In the genomic region with DNA sequence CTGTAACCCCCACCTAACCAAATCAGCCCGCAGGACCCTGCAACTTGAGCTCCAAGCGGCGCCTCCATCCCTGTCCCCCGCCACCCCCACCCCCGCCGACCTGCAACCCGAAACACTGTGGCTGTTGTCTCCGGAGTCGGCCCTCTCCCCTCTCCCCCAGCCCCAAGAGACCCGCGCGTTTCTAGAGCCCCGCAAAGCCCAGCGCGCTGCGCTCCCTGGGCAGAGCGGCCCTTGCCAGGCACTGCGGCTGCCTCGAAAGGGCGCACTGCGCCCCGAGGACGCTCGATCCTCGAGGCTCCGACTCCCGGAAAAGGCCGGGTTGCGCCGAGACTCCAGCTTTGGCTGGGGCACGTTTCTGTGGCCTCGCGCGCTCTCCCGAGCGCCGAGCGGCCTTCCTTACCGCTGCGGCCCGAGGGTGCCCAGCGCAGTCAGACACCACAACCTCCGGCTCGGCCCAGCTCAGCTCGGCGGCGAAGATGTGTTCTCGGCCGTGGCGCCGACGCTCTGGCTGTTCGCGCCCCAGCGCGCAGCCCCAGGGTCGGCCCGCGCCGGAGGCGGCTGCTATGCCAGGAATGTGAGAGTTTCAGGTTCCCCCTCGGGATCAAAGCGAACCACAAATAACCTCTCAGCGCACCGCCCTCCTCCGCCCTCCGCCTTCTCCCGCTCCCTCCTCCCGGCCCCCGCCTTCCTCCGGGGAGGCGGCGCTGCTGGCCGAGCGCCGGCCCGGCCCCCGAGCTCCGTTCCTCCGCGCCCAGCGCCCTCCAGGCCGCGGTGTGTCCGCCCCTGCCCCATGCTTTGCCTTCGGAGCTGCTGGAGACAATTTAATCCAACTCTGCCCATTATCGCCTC, we compare ENCODE assay signal across 8 cellular contexts. TPM values are rescaled to one million over a fixed set of nuclear protein-coding genes. Genes with fewer than 3 reads are reported as not detected.
DNase-seq lines count a peak whose midpoint lies in the region; ATAC-seq and TF ChIP-seq lines count a peak whose summit lies in the region.

A gene (minus strand): TSS at position 506 of the 849 bp plus-strand sequence. CDS start 3,014 bp downstream, outside the sequence.

- H3K18ac ChIP-seq in mesenchymal stem cell (ENCODE audit: low read depth in 1 of 2, low read length in 2 of 2), result peak within 1 kb of the TSS; percentile 94 to 99

- peak within 1 kb of the TSS; percentile 85 to 98 for H2BK12ac ChIP-seq in mesenchymal stem cell (ENCODE audit: low read length in 2 of 2)

- H3K79me1 ChIP-seq in mesenchymal stem cell (replicated peaks; ENCODE audit: low read length, poor library complexity, severe bottlenecking), result peaks cover 5% of the 10 kb centered on the region

- WGBS in mesenchymal stem cell, result 0% methylated on average over 67 of the region's 87 CpGs
- WGBS in suprapubic skin, result under 1% methylated on average over 37 of the region's 87 CpGs

- peak within 1 kb of the TSS; percentile 98 for H3K4me3 ChIP-seq in AG04450 (ENCODE audit: low read depth, low read length)
- peak within 1 kb of the TSS; percentile 13 for H3K4me3 ChIP-seq in GM12864 (ENCODE audit: low read depth, low read length)
- no peak within 1 kb of the TSS for H3K4me3 ChIP-seq in NB4 (ENCODE audit: low read depth, low read length)
- H3K4me3 ChIP-seq in WI38 (ENCODE audit: low read depth, low read length), result peak within 1 kb of the TSS; percentile 99
- H3K4me3 ChIP-seq in epithelial cell of proximal tubule (ENCODE audit: low read depth, low read length), result peak within 1 kb of the TSS; percentile 65
- H3K4me3 ChIP-seq in mesenchymal stem cell (ENCODE audit: insufficient read depth in 1 of 2, low read depth in 1 of 2, low read length in 2 of 2), result peak within 1 kb of the TSS; percentile 83 to 84
- peak within 1 kb of the TSS; percentile 69 for H3K4me3 ChIP-seq in suprapubic skin

- H3K14ac ChIP-seq in mesenchymal stem cell (ENCODE audit: low read length in 2 of 2), result peak within 1 kb of the TSS in 1 of 2 experiments; percentile 82

- TF ChIP-seq POLR2A in NB4 (IDR thresholded peaks at IDR 0.05; ENCODE audit: extremely low read depth, insufficient read length) (no peak), suprapubic skin (IDR thresholded peaks at IDR 0.05) (peak in 1 of 2 donors; percentile 88)

- peak within 1 kb of the TSS; percentile 53 to 91 for H3K23ac ChIP-seq in mesenchymal stem cell (ENCODE audit: low read length in 2 of 2)

- H3K27ac ChIP-seq in AG04450 (ENCODE audit: low read depth, low read length) (peak within 1 kb of the TSS; percentile 100), mesenchymal stem cell (ENCODE audit: low read length, poor library complexity, severe bottlenecking) (peak within 1 kb of the TSS; percentile 98), suprapubic skin (peak within 1 kb of the TSS; percentile 98)

- H3K27me3 ChIP-seq in AG04450 (ENCODE audit: control insufficient read depth, insufficient read depth, low read length) (no peaks in the 10 kb centered on the region), mesenchymal stem cell (ENCODE audit: control insufficient read depth in 1 of 2, insufficient read depth in 1 of 2, low read length in 2 of 2) (peaks cover 0 to 11% of the 10 kb centered on the region in 2 experiments), suprapubic skin (no peaks in the 10 kb centered on the region)

- peaks cover 8% of the 10 kb centered on the region; the same call in 1 of the 2 replicates for H3K9me3 ChIP-seq in AG04450 (ENCODE audit: control insufficient read depth, insufficient read depth, low read length)
- no peaks in the 10 kb centered on the region for H3K9me3 ChIP-seq in mesenchymal stem cell (ENCODE audit: control insufficient read depth, low read length)
- no peaks in the 10 kb centered on the region for H3K9me3 ChIP-seq in suprapubic skin

- POLR2A ChIA-PET in AG04450 (lab: Yijun Ruan, JAX), result interaction anchor here (0.5 to 7.0 kb wide), 30 partner anchors 10 to 530 kb away, joined by 3 to 72 read pairs (median 7); a partner anchor contains a TSS

- H4K8ac ChIP-seq in mesenchymal stem cell (ENCODE audit: low read length), result peak within 1 kb of the TSS; percentile 95

- peak within 1 kb of the TSS; percentile 99 for H3K9ac ChIP-seq in mesenchymal stem cell (ENCODE audit: low read length)

- H2BK120ac ChIP-seq in mesenchymal stem cell (ENCODE audit: low read depth, low read length), result peak within 1 kb of the TSS; percentile 80

- H3K36me3 ChIP-seq in mesenchymal stem cell (ENCODE audit: control insufficient read depth in 1 of 2, insufficient read depth in 2 of 2, low read depth in 1 of 2, low read length in 2 of 2), result peaks cover 18 to 28% of the 10 kb centered on the region in 2 experiments
- peaks cover 22% of the 10 kb centered on the region for H3K36me3 ChIP-seq in suprapubic skin

- H3K4me2 ChIP-seq in mesenchymal stem cell (ENCODE audit: low read length, poor library complexity, severe bottlenecking), result peak within 1 kb of the TSS; percentile 88

- peak within 1 kb of the TSS; percentile 99 for H2BK5ac ChIP-seq in mesenchymal stem cell (ENCODE audit: low read depth, low read length, poor library complexity, severe bottlenecking)

- TF ChIP-seq EP300 in suprapubic skin (IDR thresholded peaks at IDR 0.05), result no peak

- peak within 1 kb of the TSS; percentile 92 for H2AFZ ChIP-seq in mesenchymal stem cell (ENCODE audit: low read depth, low read length)

- DNase-seq in AG04450 (ENCODE audit: low read depth, low spot score) (peak; percentile 95), GM12864 (ENCODE audit: low read depth) (no peak), NB4 (ENCODE audit: low read depth) (peak; percentile 74), epithelial cell of proximal tubule (ENCODE audit: low read depth) (peak; percentile 60), mesenchymal stem cell (peak; percentile 93), suprapubic skin (ENCODE audit: low spot score in 2 of 2) (peak; percentile 90 to 92)

- peak within 1 kb of the TSS; percentile 93 for H2BK15ac ChIP-seq in mesenchymal stem cell (ENCODE audit: low read depth, poor library complexity, severe bottlenecking)

- H3K4me1 ChIP-seq in mesenchymal stem cell (ENCODE audit: control insufficient read depth, insufficient read depth, low read depth, low read length) (peaks cover 35% of the 10 kb centered on the region), suprapubic skin (peaks cover 60% of the 10 kb centered on the region)

- peak within 1 kb of the TSS; percentile 88 for H4K91ac ChIP-seq in mesenchymal stem cell (ENCODE audit: low read length)

- ATAC-seq in HG03378 (IDR thresholded peaks at IDR 0.05; ENCODE audit: unreplicated experiment), result no peak

- CTCF ChIA-PET in AG04450 (lab: Charles Lee), result interaction anchor here (0.6 to 1.7 kb wide), 8 partner anchors 10 to 163 kb away, joined by 3 to 7 read pairs (median 4); no protein-coding TSS in a partner anchor

- H3K4ac ChIP-seq in mesenchymal stem cell (ENCODE audit: low read depth in 1 of 2, low read length in 2 of 2), result peak within 1 kb of the TSS; percentile 87 to 89

- peak within 1 kb of the TSS; percentile 97 for H2AK5ac ChIP-seq in mesenchymal stem cell (ENCODE audit: low read length, severe bottlenecking)

- TF ChIP-seq CTCF in AG04450 (IDR thresholded peaks at IDR 0.05; ENCODE audit: low read depth, low read length) (no peak), GM12864 (IDR thresholded peaks at IDR 0.05; ENCODE audit: low read depth, low read length, missing control alignments) (no peak), NB4 (IDR thresholded peaks at IDR 0.05; ENCODE audit: low read depth, low read length) (no peak), WI38 (IDR thresholded peaks at IDR 0.05; ENCODE audit: low read depth, low read length) (no peak), epithelial cell of proximal tubule (conservative IDR thresholded peaks at IDR 0.05; ENCODE audit: low read depth, low read length) (no peak), suprapubic skin (IDR thresholded peaks at IDR 0.05) (no peak)

RNA-seq across cellular contexts. Expression of the gene that starts here (rescaled TPM):
- 74.5 and 78.9 TPM in 2 replicates for polyA plus RNA-seq in AG04450 (2011; rRNA removed)
- polyA minus RNA-seq in AG04450 (2011; rRNA and poly(A)+ RNA removed), result 111 and 136 TPM in 2 replicates
- total RNA-seq in epithelial cell of proximal tubule (98.7 and 109 TPM in 2 replicates), suprapubic skin (100 to 1,000 TPM in 2 of 4 donors, 10 to 100 TPM in 2; 80.4 to 118 (median 95.8) TPM)
- 16.1 TPM for polyA plus RNA-seq in mesenchymal stem cell (2013, experiment 1 of 2)
- polyA plus RNA-seq in mesenchymal stem cell (2013, experiment 2 of 2), result 15.4 TPM
